In genomic region chr6:137799950-137800568, GRCh38 we compare ENCODE assay signal across 8 cellular contexts.
DNase-seq lines count a peak whose midpoint lies in the region; ATAC-seq, FAIRE-seq and TF ChIP-seq lines count a peak whose summit lies in the region.

No MANE protein-coding gene starts in this region.

- H3K36me3 ChIP-seq in prostate gland, result no peaks in the 10 kb centered on the region

- TF ChIP-seq CTCF in D721Med (IDR thresholded peaks at IDR 0.05; ENCODE audit: insufficient read depth, missing control alignments) (peak; percentile 48), fibroblast of villous mesenchyme (IDR thresholded peaks at IDR 0.05; ENCODE audit: insufficient read depth, low read depth, low read length) (peak; percentile 66), prostate gland (IDR thresholded peaks at IDR 0.05) (peak in 3 of 4 experiments; percentile 36 to 54 (median 49)), coronary artery (IDR thresholded peaks at IDR 0.05) (no peak)

- H3K4me1 ChIP-seq in prostate gland (replicated peaks), result peaks cover 2% of the 10 kb centered on the region

- intact Hi-C loops in prostate gland (cut with DNase I), result loop anchor here (5.0 kb wide), 1 partner anchor 67 kb away; the partner anchor contains the start of gene TNFAIP3

- no peaks in the 10 kb centered on the region for H3K9me3 ChIP-seq in prostate gland

- FAIRE-seq in D721Med (lab: Jason Lieb, UNC), result no peak

- WGBS in prostate gland, result 95% methylated on average over 3 of the region's 3 CpGs

- no peak for DNase-seq in D721Med (ENCODE audit: insufficient read length, low spot score)
- DNase-seq in NCI-H460 (ENCODE audit: extremely low read depth, low read depth), result peak; percentile 43
- DNase-seq in activated T-cell treated with anti-CD3 and anti-CD28 coated beads for 4 hours, result peak; percentile 61
- DNase-seq in fibroblast of villous mesenchyme (ENCODE audit: low read depth), result peak; percentile 72
- DNase-seq in prostate gland (ENCODE audit: low spot score), result peak; percentile 57
- no peak for DNase-seq in coronary artery (ENCODE audit: low spot score)

- no peaks in the 10 kb centered on the region for H3K27me3 ChIP-seq in prostate gland (replicated peaks; ENCODE audit: insufficient read depth)

- H3K27ac ChIP-seq in prostate gland, result no peak overlapping the region
- no peak overlapping the region for H3K27ac ChIP-seq in coronary artery

- ATAC-seq in GM21447 (IDR thresholded peaks at IDR 0.05; ENCODE audit: unreplicated experiment), result peak; percentile 67
- no peak for ATAC-seq in HG03196 (IDR thresholded peaks at IDR 0.05; ENCODE audit: unreplicated experiment)

- no peak for TF ChIP-seq POLR2A in prostate gland (IDR thresholded peaks at IDR 0.05)

- H3K4me3 ChIP-seq in fibroblast of villous mesenchyme (ENCODE audit: low read depth, low read length), result no peak overlapping the region
- no peak overlapping the region for H3K4me3 ChIP-seq in prostate gland
- H3K4me3 ChIP-seq in coronary artery, result no peak overlapping the region

Comparison
In these comparisons a context has a peak if more than half of its experiments do, and no peak if none do; other contexts are left out.
1. DNase-seq: peak in NCI-H460 (single experiment), activated T-cell treated with anti-CD3 and anti-CD28 coated beads for 4 hours (single experiment), fibroblast of villous mesenchyme (single experiment) and prostate gland (single experiment); none in D721Med (single experiment) and coronary artery (single experiment).